In genomic region chr1:117628343-117628742, GRCh38 we compare ENCODE assay signal across 16 cellular contexts. TPM values are rescaled to one million over a fixed set of nuclear protein-coding genes. Genes with fewer than 3 reads are reported as not detected.
DNase-seq lines count a peak whose midpoint lies in the region; ATAC-seq and TF ChIP-seq lines count a peak whose summit lies in the region.
"Had no signal": no experiment of that assay in that cellular context is flagged by ENCODE, and none has a peak within 500 bp of the region (broad histone marks: within the 10 kb centered on the region; RNA-seq: fewer than 3 reads in every experiment).

No MANE protein-coding gene starts in this region.

- H3K27ac Mint-ChIP-seq in T-helper 17 cell (peak overlapping the region; percentile 17), naive B cell (peak overlapping the region in 5 of 6 donors; percentile 47 to 96 (median 92))
- no peak overlapping the region for H3K27ac Mint-ChIP-seq in activated naive CD8-positive, alpha-beta T cell treated with anti-CD3 and anti-CD28 coated beads, Interleukin-2, amount 50 U/mL, for 24 hours
- H3K27ac Mint-ChIP-seq in activated CD8-positive, alpha-beta T cell treated with anti-CD3 and anti-CD28 coated beads for 36 hours = no peak overlapping the region
- H3K27ac Mint-ChIP-seq: CD4-positive, alpha-beta T cell; HFFc6 had no signal

- no peaks in the 10 kb centered on the region for H3K27me3 Mint-ChIP-seq in T-helper 17 cell
- H3K27me3 Mint-ChIP-seq in naive B cell = no peaks in the 10 kb centered on the region
- peaks cover 8% of the 10 kb centered on the region for H3K27me3 Mint-ChIP-seq in activated naive CD8-positive, alpha-beta T cell treated with anti-CD3 and anti-CD28 coated beads, Interleukin-2, amount 50 U/mL, for 24 hours
- peaks cover 20% of the 10 kb centered on the region for H3K27me3 Mint-ChIP-seq in activated CD8-positive, alpha-beta T cell treated with anti-CD3 and anti-CD28 coated beads for 36 hours
- H3K27me3 Mint-ChIP-seq: CD4-positive, alpha-beta T cell had no signal

- H3K27ac ChIP-seq in DOHH2 (ENCODE audit: low read depth, low read length) (no peak overlapping the region), MM.1S (ENCODE audit: low read length) (peak overlapping the region; percentile 100), spleen (peak overlapping the region in 1 of 8 donors; percentile 29)

- H3K4me3 ChIP-seq in DOHH2 (ENCODE audit: low read length) (no peak overlapping the region), MM.1S (ENCODE audit: low read length) (no peak overlapping the region), spleen (no peak overlapping the region)

- H4K20me1 ChIP-seq in DOHH2 (ENCODE audit: control insufficient read depth, insufficient read depth, low read depth, low read length) (no peaks in the 10 kb centered on the region), MM.1S (ENCODE audit: insufficient read depth, low read length) (no peaks in the 10 kb centered on the region)

- CTCF ChIA-PET in activated CD8-positive, alpha-beta T cell treated with anti-CD3 and anti-CD28 coated beads for 36 hours (lab: Charles Lee) = interaction anchor here (1.8 to 2.7 kb wide), 3 partner anchors 28 to 130 kb away, joined by 5 to 10 read pairs (median 6); no protein-coding TSS in a partner anchor

- H3F3A ChIP-seq in DOHH2 (ENCODE audit: control insufficient read depth, insufficient read depth) = no peaks in the 10 kb centered on the region
- peaks cover 96% of the 10 kb centered on the region for H3F3A ChIP-seq in MM.1S (ENCODE audit: insufficient read depth, low read length)

- no peaks in the 10 kb centered on the region for H3K9me2 ChIP-seq in DOHH2 (replicated peaks; ENCODE audit: control insufficient read depth, low read length)
- H3K9me2 ChIP-seq in MM.1S (replicated peaks; ENCODE audit: insufficient read depth, low read length) = no peaks in the 10 kb centered on the region

- WGBS in spleen, 5 donors = 79 to 90% (median 89%) methylated on average over 3 of the region's 3 CpGs

- intact Hi-C loops in activated CD8-positive, alpha-beta T cell treated with anti-CD3 and anti-CD28 coated beads for 36 hours (cut with micrococcal nuclease) = no loop called here
- intact Hi-C loops in spleen (cut with DNase I; ENCODE audit: low total_unique reads) = no loop called here

- peaks cover 5% of the 10 kb centered on the region for H3K36me3 Mint-ChIP-seq in T-helper 17 cell (ENCODE audit: low read depth)
- H3K36me3 Mint-ChIP-seq in naive B cell = peaks cover 35 to 41% of the 10 kb centered on the region in 2 donors
- peaks cover 22% of the 10 kb centered on the region for H3K36me3 Mint-ChIP-seq in activated naive CD8-positive, alpha-beta T cell treated with anti-CD3 and anti-CD28 coated beads, Interleukin-2, amount 50 U/mL, for 24 hours (ENCODE audit: low read depth)
- H3K36me3 Mint-ChIP-seq in activated CD8-positive, alpha-beta T cell treated with anti-CD3 and anti-CD28 coated beads for 36 hours (ENCODE audit: low read depth) = peaks cover 15% of the 10 kb centered on the region

- H3K4me1 Mint-ChIP-seq in T-helper 17 cell = peaks cover 43% of the 10 kb centered on the region
- peaks cover 64 to 99% (median 78%) of the 10 kb centered on the region in 3 donors for H3K4me1 Mint-ChIP-seq in naive B cell
- peaks cover 13% of the 10 kb centered on the region for H3K4me1 Mint-ChIP-seq in activated naive CD8-positive, alpha-beta T cell treated with anti-CD3 and anti-CD28 coated beads, Interleukin-2, amount 50 U/mL, for 24 hours
- H3K4me1 Mint-ChIP-seq in activated CD8-positive, alpha-beta T cell treated with anti-CD3 and anti-CD28 coated beads for 36 hours (ENCODE audit: low read depth) = peaks cover 13% of the 10 kb centered on the region

- TF ChIP-seq CTCF in DOHH2 (IDR thresholded peaks at IDR 0.05; ENCODE audit: low read depth, low read length, poor library complexity, severe bottlenecking) (no peak), MM.1S (IDR thresholded peaks at IDR 0.05; ENCODE audit: low read length) (no peak), spleen (IDR thresholded peaks at IDR 0.05 in 8 of 11, conservative IDR thresholded peaks at IDR 0.05 in 3 of 11) (no peak)
- TF ChIP-seq CTCF in activated CD8-positive, alpha-beta T cell treated with anti-CD3 and anti-CD28 coated beads for 36 hours (IDR thresholded peaks at IDR 0.05) = no peak

- H3K9me3 ChIP-seq in DOHH2 (ENCODE audit: control insufficient read depth, insufficient read depth, low read length) (no peaks in the 10 kb centered on the region), MM.1S (replicated peaks; ENCODE audit: insufficient read depth, low read length) (no peaks in the 10 kb centered on the region), T-helper 17 cell (ENCODE audit: control insufficient read depth, low read length, poor library complexity, severe bottlenecking) (no peaks in the 10 kb centered on the region), spleen (no peaks in the 10 kb centered on the region)

- ATAC-seq in T-helper 17 cell = peak; percentile 2
- no peak for ATAC-seq in naive B cell (ENCODE audit: low read depth in 2 of 2)
- no peak for ATAC-seq in activated naive CD8-positive, alpha-beta T cell treated with anti-CD3 and anti-CD28 coated beads, Interleukin-2, amount 50 U/mL, for 24 hours
- no peak for ATAC-seq in activated CD8-positive, alpha-beta T cell treated with anti-CD3 and anti-CD28 coated beads for 36 hours

- H3K27me3 ChIP-seq in DOHH2 (ENCODE audit: control insufficient read depth, low read length) (no peaks in the 10 kb centered on the region), MM.1S (replicated peaks; ENCODE audit: insufficient read depth, low read length) (no peaks in the 10 kb centered on the region), spleen (replicated peaks in 1 of 7) (no peaks in the 10 kb centered on the region)

- POLR2A ChIA-PET in activated CD8-positive, alpha-beta T cell treated with anti-CD3 and anti-CD28 coated beads for 36 hours (lab: Charles Lee) = interaction anchor here (0.7 kb wide), 1 partner anchor 21 kb away, joined by 3 read pairs; no protein-coding TSS in a partner anchor

- TF ChIP-seq POLR2A in spleen (IDR thresholded peaks at IDR 0.05) = no peak

- H3K4me1 ChIP-seq in DOHH2 (ENCODE audit: control insufficient read depth, low read length) = peaks cover 47% of the 10 kb centered on the region
- H3K4me1 ChIP-seq in MM.1S (ENCODE audit: low read length) = peaks cover 92% of the 10 kb centered on the region
- peaks cover 4 to 68% (median 24%) of the 10 kb centered on the region in 6 donors for H3K4me1 ChIP-seq in spleen

- H3K4me2 ChIP-seq in DOHH2 (ENCODE audit: low read length) (peak overlapping the region; percentile 49), MM.1S (ENCODE audit: low read depth, low read length) (peak overlapping the region; percentile 96)

- no peak overlapping the region for H2AFZ ChIP-seq in MM.1S (ENCODE audit: low read length)

- no peak overlapping the region for H3K4me3 Mint-ChIP-seq in T-helper 17 cell
- H3K4me3 Mint-ChIP-seq in naive B cell = peak overlapping the region in 2 of 8 donors; percentile 2 to 18
- no peak overlapping the region for H3K4me3 Mint-ChIP-seq in activated naive CD8-positive, alpha-beta T cell treated with anti-CD3 and anti-CD28 coated beads, Interleukin-2, amount 50 U/mL, for 24 hours
- no peak overlapping the region for H3K4me3 Mint-ChIP-seq in activated CD8-positive, alpha-beta T cell treated with anti-CD3 and anti-CD28 coated beads for 36 hours
- H3K4me3 Mint-ChIP-seq: CD4-positive, alpha-beta T cell; HFFc6 had no signal

- H3K9me3 Mint-ChIP-seq in naive B cell = no peaks in the 10 kb centered on the region
- H3K9me3 Mint-ChIP-seq in activated naive CD8-positive, alpha-beta T cell treated with anti-CD3 and anti-CD28 coated beads, Interleukin-2, amount 50 U/mL, for 24 hours = no peaks in the 10 kb centered on the region
- H3K9me3 Mint-ChIP-seq in activated CD8-positive, alpha-beta T cell treated with anti-CD3 and anti-CD28 coated beads for 36 hours = no peaks in the 10 kb centered on the region
- H3K9me3 Mint-ChIP-seq: CD4-positive, alpha-beta T cell; HFFc6 had no signal

- DNase-seq in MM.1S (peak; percentile 52), T-helper 17 cell (no peak), naive B cell (no peak), GOT3 (lab: John Stamatoyannopoulos, UW) (no peak), spleen (no peak)
- no peak for DNase-seq in activated naive CD8-positive, alpha-beta T cell treated with anti-CD3 and anti-CD28 coated beads, Interleukin-2, amount 50 U/mL, for 24 hours
- DNase-seq in activated CD8-positive, alpha-beta T cell treated with anti-CD3 and anti-CD28 coated beads for 36 hours = no peak
- DNase-seq: ACHN; C1 segment of cervical spinal cord; Calu3; CD4-positive, alpha-beta T cell; DMS 273 treated with DMSO at 0.1 percent for 48 hours; EL; HCEC 1CT; HFFc6 had no signal

- peak overlapping the region; percentile 100 for H3K9ac ChIP-seq in MM.1S (ENCODE audit: low read length)

- H3K79me2 ChIP-seq in DOHH2 (ENCODE audit: control insufficient read depth, low read length) (no peaks in the 10 kb centered on the region), MM.1S (ENCODE audit: low read length) (peaks cover 72% of the 10 kb centered on the region)

- no peaks in the 10 kb centered on the region for H3K36me3 ChIP-seq in DOHH2 (ENCODE audit: control insufficient read depth, low read length)
- H3K36me3 ChIP-seq in MM.1S (replicated peaks; ENCODE audit: insufficient read depth, low read length) = peaks cover 2% of the 10 kb centered on the region; the same call in 1 of the 2 replicates
- H3K36me3 ChIP-seq in spleen = peaks cover 0 to 28% (median 10%) of the 10 kb centered on the region in 6 donors

RNA-seq across cellular contexts. Expression of gene TENT5C, which starts 22.5 kb away (rescaled TPM):
- total RNA-seq in T-helper 17 cell (100 to 1,000 TPM; 129 to 173 TPM), spleen (100 to 1,000 TPM in 1 of 7 donors, 10 to 100 TPM in 6; 32.0 to 181 (median 39.5) TPM)
- polyA plus RNA-seq in naive B cell (ENCODE audit: low read depth in 6 of 6) (10 to 100 TPM; 55.9 to 92.4 (median 65.2) TPM), spleen (1 to 10 TPM; 5.6 to 8.1 (median 6.3) TPM)
- 10 to 100 TPM; 13.1 to 13.6 TPM for total RNA-seq in activated CD8-positive, alpha-beta T cell treated with anti-CD3 and anti-CD28 coated beads for 36 hours

Comparison
In these comparisons a context has a peak if more than half of its experiments do, and no peak if none do; other contexts are left out.
1. H3K27ac Mint-ChIP-seq: peak in T-helper 17 cell (single experiment) and naive B cell (5 of 6); none in activated naive CD8-positive, alpha-beta T cell treated with anti-CD3 and anti-CD28 coated beads, Interleukin-2, amount 50 U/mL, for 24 hours (single experiment) and activated CD8-positive, alpha-beta T cell treated with anti-CD3 and anti-CD28 coated beads for 36 hours (single experiment).